9 cellular contexts compared by ENCODE assay signal in the genomic region with DNA sequence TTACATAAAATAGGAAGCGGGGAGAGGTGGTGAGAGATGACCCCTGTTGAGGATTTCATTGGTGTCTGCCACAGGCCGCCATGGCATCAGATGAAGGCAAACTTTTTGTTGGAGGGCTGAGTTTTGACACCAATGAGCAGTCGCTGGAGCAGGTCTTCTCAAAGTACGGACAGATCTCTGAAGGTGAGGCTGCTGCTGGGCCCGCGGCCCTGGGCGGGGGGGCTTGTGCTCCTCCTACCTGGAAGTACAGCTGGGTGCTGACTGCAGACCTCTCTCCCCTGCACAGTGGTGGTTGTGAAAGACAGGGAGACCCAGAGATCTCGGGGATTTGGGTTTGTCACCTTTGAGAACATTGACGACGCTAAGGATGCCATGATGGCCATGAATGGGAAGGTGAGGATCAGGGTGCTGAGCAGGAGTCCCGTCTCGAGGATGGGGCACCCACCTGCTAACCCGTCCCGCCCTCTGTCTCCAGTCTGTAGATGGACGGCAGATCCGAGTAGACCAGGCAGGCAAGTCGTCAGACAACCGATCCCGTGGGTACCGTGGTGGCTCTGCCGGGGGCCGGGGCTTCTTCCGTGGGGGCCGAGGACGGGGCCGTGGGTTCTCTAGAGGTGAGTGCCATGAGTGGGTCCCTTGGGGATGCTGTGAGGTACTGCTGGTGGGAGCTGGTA. TPM values are rescaled to one million over a fixed set of nuclear protein-coding genes. Genes with fewer than 3 reads are reported as not detected.
DNase-seq lines count a peak whose midpoint lies in the region; ATAC-seq and TF ChIP-seq lines count a peak whose summit lies in the region.
"Had no signal": no experiment of that assay in that cellular context is flagged by ENCODE, and none has a peak within 500 bp of the region (broad histone marks: within the 10 kb centered on the region; RNA-seq: fewer than 3 reads in every experiment).

No MANE protein-coding gene starts in this region.

- no peak for TF ChIP-seq CTCF in adrenal gland (IDR thresholded peaks at IDR 0.05)
- no peak for TF ChIP-seq CTCF in right lobe of liver (IDR thresholded peaks at IDR 0.05)
- no peak for TF ChIP-seq CTCF in tibial nerve (IDR thresholded peaks at IDR 0.05)

- TF ChIP-seq POLR2A in adrenal gland (IDR thresholded peaks at IDR 0.05) (no peak), right lobe of liver (IDR thresholded peaks at IDR 0.05) (no peak), tibial nerve (IDR thresholded peaks at IDR 0.05) (no peak)

- peaks cover 0 to 47% of the 10 kb centered on the region in 2 donors for H3K36me3 ChIP-seq in adrenal gland (replicated peaks in 1 of 2)
- H3K36me3 ChIP-seq in right lobe of liver = peaks cover 10 to 43% (median 27%) of the 10 kb centered on the region in 4 donors
- peaks cover 6 to 44% (median 38%) of the 10 kb centered on the region in 3 donors for H3K36me3 ChIP-seq in tibial nerve

- peaks cover 18 to 30% of the 10 kb centered on the region in 2 donors for H3K36me3 Mint-ChIP-seq in activated T-cell treated with anti-CD3 and anti-CD28 coated beads, Interleukin-2, amount 50 U/mL, for 72 hours (ENCODE audit: insufficient read depth in 2 of 2)

- no peak for ATAC-seq in activated T-cell treated with anti-CD3 and anti-CD28 coated beads, Interleukin-2, amount 50 U/mL, for 72 hours (replicated peaks in 1 of 2)
- no peak for ATAC-seq in right lobe of liver
- ATAC-seq in GM19035 (IDR thresholded peaks at IDR 0.05; ENCODE audit: unreplicated experiment) = no peak

- WGBS in adrenal gland, 4 donors = 36 to 51% (median 44%) methylated on average over 8 to 26 of the region's 26 CpGs
- 26% methylated on average over 5 of the region's 26 CpGs for WGBS in right lobe of liver (ENCODE audit: insufficient coverage, low coverage, low lambda C conversion rate, missing lambda C conversion rate)
- WGBS in tibial nerve, 2 donors = 60 to 67% methylated on average over 26 of the region's 26 CpGs

- peaks cover 68% of the 10 kb centered on the region for H3K4me1 Mint-ChIP-seq in activated T-cell treated with anti-CD3 and anti-CD28 coated beads, Interleukin-2, amount 50 U/mL, for 72 hours (ENCODE audit: low read depth)

- H3K27ac Mint-ChIP-seq in activated T-cell treated with anti-CD3 and anti-CD28 coated beads, Interleukin-2, amount 50 U/mL, for 72 hours = peak overlapping the region; percentile 98

- H3K4me3 Mint-ChIP-seq in activated T-cell treated with anti-CD3 and anti-CD28 coated beads, Interleukin-2, amount 50 U/mL, for 72 hours = peak overlapping the region; percentile 83 to 98

- H3K4me3 ChIP-seq in adrenal gland (peak overlapping the region in 1 of 4 donors; percentile 84), right lobe of liver (peak overlapping the region; percentile 55 to 87 (median 69)), tibial nerve (peak overlapping the region; percentile 72 to 81 (median 77))

- no peaks in the 10 kb centered on the region for H3K27me3 Mint-ChIP-seq in activated T-cell treated with anti-CD3 and anti-CD28 coated beads, Interleukin-2, amount 50 U/mL, for 72 hours (ENCODE audit: low read depth)

- H3K27ac ChIP-seq in adrenal gland (peak overlapping the region; percentile 8 to 100 (median 99)), right lobe of liver (peak overlapping the region; percentile 88 to 99 (median 97)), tibial nerve (peak overlapping the region; percentile 93 to 100 (median 98))

- intact Hi-C loops in adrenal gland (cut with DNase I) (loop anchor here in 1 of 2 donors (10.0 kb wide), 1 partner anchor 164 kb away; a partner anchor contains a TSS), right lobe of liver (cut with DNase I) (no loop called here)

- no peak for DNase-seq in activated T-cell treated with anti-CD3 and anti-CD28 coated beads, Interleukin-2, amount 50 U/mL, for 72 hours
- DNase-seq in activated T-cell treated with anti-CD3 and anti-CD28 coated beads, Interleukin-2, amount 50 U/mL, for 48 hours = no peak
- DNase-seq in adrenal gland (peak in 3 of 7 donors; percentile 43 to 73 (median 45)), right lobe of liver (no peak), tibial nerve (ENCODE audit: low spot score in 2 of 2) (no peak), activated gamma-delta T cell (lab: John Stamatoyannopoulos, UW) (no peak), OCI-M2 (lab: John Stamatoyannopoulos, UW; ENCODE audit: unreplicated experiment) (no peak)
- DNase-seq: EL had no signal

- TF ChIP-seq EP300 in tibial nerve (IDR thresholded peaks at IDR 0.05) = no peak

- H3K4me1 ChIP-seq in adrenal gland (replicated peaks in 1 of 2) (peaks cover 57 to 82% of the 10 kb centered on the region in 2 donors), right lobe of liver (peaks cover 0 to 73% (median 28%) of the 10 kb centered on the region in 4 donors), tibial nerve (peaks cover 11 to 83% (median 80%) of the 10 kb centered on the region in 4 donors)

- H3K9me3 ChIP-seq in adrenal gland (replicated peaks in 1 of 3) = no peaks in the 10 kb centered on the region
- no peaks in the 10 kb centered on the region for H3K9me3 ChIP-seq in right lobe of liver
- no peaks in the 10 kb centered on the region for H3K9me3 ChIP-seq in tibial nerve

- H3K9me3 Mint-ChIP-seq in activated T-cell treated with anti-CD3 and anti-CD28 coated beads, Interleukin-2, amount 50 U/mL, for 72 hours = no peaks in the 10 kb centered on the region

- H3K27me3 ChIP-seq in adrenal gland = no peaks in the 10 kb centered on the region
- no peaks in the 10 kb centered on the region for H3K27me3 ChIP-seq in right lobe of liver
- no peaks in the 10 kb centered on the region for H3K27me3 ChIP-seq in tibial nerve

RNA-seq across cellular contexts. Expression of a gene that starts 1.9 kb away (rescaled TPM):
- total RNA-seq in activated T-cell treated with anti-CD3 and anti-CD28 coated beads, Interleukin-2, amount 50 U/mL, for 72 hours = 100 to 1,000 TPM; 400 to 456 TPM
- 1,000 to 10,000 TPM in 1 of 8 donors, 100 to 1,000 TPM in 7; 317 to 1,164 (median 685) TPM for total RNA-seq in adrenal gland
- 100 to 1,000 TPM; 360 to 990 (median 737) TPM for polyA plus RNA-seq in adrenal gland
- total RNA-seq in right lobe of liver = 100 to 1,000 TPM in 2 of 6 experiments, 10 to 100 TPM in 4; 69.2 to 111 (median 89.5) TPM
- 100 to 1,000 TPM; 389 to 640 (median 576) TPM for total RNA-seq in tibial nerve

RNA-seq across cellular contexts. Expression of a gene that starts 4.3 kb away (rescaled TPM):
- total RNA-seq in activated T-cell treated with anti-CD3 and anti-CD28 coated beads, Interleukin-2, amount 50 U/mL, for 72 hours = 10 to 100 TPM; 59.8 to 69.1 TPM
- total RNA-seq in adrenal gland (100 to 1,000 TPM in 3 of 8 donors, 10 to 100 TPM in 5; 67.4 to 279 (median 86.5) TPM), right lobe of liver (100 to 1,000 TPM in 1 of 6 experiments, 10 to 100 TPM in 5; 34.0 to 103 (median 43.8) TPM), tibial nerve (10 to 100 TPM; 25.5 to 80.7 (median 52.0) TPM)
- 100 to 1,000 TPM in 2 of 3 donors, 1 to 10 TPM in 1; 3.8 to 139 (median 123) TPM for polyA plus RNA-seq in adrenal gland

RNA-seq across cellular contexts. Expression of a gene that starts 14.7 kb away (rescaled TPM):
- total RNA-seq in activated T-cell treated with anti-CD3 and anti-CD28 coated beads, Interleukin-2, amount 50 U/mL, for 72 hours = not detected
- total RNA-seq in adrenal gland (not detected), right lobe of liver (10 to 100 TPM in 1 of 6 experiments, 1 to 10 TPM in 5; 4.2 to 10.3 (median 5.6) TPM), tibial nerve (not detected)
- polyA plus RNA-seq in adrenal gland = not detected

RNA-seq across cellular contexts. Expression of a gene that starts 22.6 kb away (rescaled TPM):
- 10 to 100 TPM; 72.3 to 75.4 TPM for total RNA-seq in activated T-cell treated with anti-CD3 and anti-CD28 coated beads, Interleukin-2, amount 50 U/mL, for 72 hours
- 100 to 1,000 TPM in 5 of 8 donors, 10 to 100 TPM in 3; 20.0 to 189 (median 113) TPM for total RNA-seq in adrenal gland
- 10 to 100 TPM; 15.5 to 73.0 (median 46.8) TPM for polyA plus RNA-seq in adrenal gland
- total RNA-seq in right lobe of liver = 10 to 100 TPM; 22.3 to 55.1 (median 29.3) TPM
- 10 to 100 TPM; 17.4 to 51.9 (median 39.4) TPM for total RNA-seq in tibial nerve

RNA-seq across cellular contexts. Expression of a gene that starts 29.4 kb away (rescaled TPM):
- total RNA-seq in activated T-cell treated with anti-CD3 and anti-CD28 coated beads, Interleukin-2, amount 50 U/mL, for 72 hours = 100 to 1,000 TPM; 169 to 201 TPM
- 100 to 1,000 TPM in 7 of 8 donors, 10 to 100 TPM in 1; 80.2 to 435 (median 229) TPM for total RNA-seq in adrenal gland
- polyA plus RNA-seq in adrenal gland = 1,000 to 10,000 TPM in 1 of 3 donors, 100 to 1,000 TPM in 1, 10 to 100 TPM in 1; 15.6 to 1,534 (median 925) TPM
- 100 to 1,000 TPM in 5 of 6 experiments, 10 to 100 TPM in 1; 98.1 to 240 (median 137) TPM for total RNA-seq in right lobe of liver
- total RNA-seq in tibial nerve = 100 to 1,000 TPM in 3 of 4 donors, 10 to 100 TPM in 1; 67.5 to 140 (median 127) TPM

Comparison
In these comparisons a context has a peak if more than half of its experiments do, and no peak if none do; other contexts are left out.
1. RNA of a gene that starts 14.7 kb away (total RNA-seq): 4.2 to 10.3 TPM in right lobe of liver; not detected in activated T-cell treated with anti-CD3 and anti-CD28 coated beads, Interleukin-2, amount 50 U/mL, for 72 hours, not detected in adrenal gland and not detected in tibial nerve; every median in the first group is over 4 times any median in the second.
2. Peak in every context shown above with its lines, with median percentiles within 50 percentile points of each other: H3K27ac ChIP-seq.